ENCODE assay signal across 1 cellular context in genomic region chr9:127698985-127699670, GRCh38.
TF ChIP-seq lines count a peak whose summit lies in the region.

No MANE protein-coding gene starts in this region.

TF ChIP-seq in K562, 482 proteins besides CTCF, POLR2A, EP300 and RAD21 (continued from another document and continues in another):
- TF ChIP-seq ZNF407 (IDR thresholded peaks at IDR 0.05; ENCODE audit: low read depth): no peak
- 0 out of 2 replicates have a peak, but pooled peaks have one; percentile 45 for TF ChIP-seq ZNF197 (CRISPR knock-in tag; IDR thresholded peaks at IDR 0.05; ENCODE audit: low read depth)
- no peak for TF ChIP-seq DLX4 (CRISPR knock-in tag; IDR thresholded peaks at IDR 0.05)
- peak; percentile 47; the same call in 1 of the 2 replicates for TF ChIP-seq ZNF24 (IDR thresholded peaks at IDR 0.05)
- no peak for TF ChIP-seq HNRNPLL (IDR thresholded peaks at IDR 0.05; ENCODE audit: low read depth, low read length, poor library complexity, severe bottlenecking)
- TF ChIP-seq KDM4B (IDR thresholded peaks at IDR 0.05; ENCODE audit: borderline replicate concordance in 2 of 2, low read depth in 1 of 2): no peak
- TF ChIP-seq E2F3 (CRISPR knock-in tag; IDR thresholded peaks at IDR 0.05): peak; percentile 83
- TF ChIP-seq BCL6 (CRISPR knock-in tag; IDR thresholded peaks at IDR 0.05): no peak
- no peak for TF ChIP-seq TCFL5 (CRISPR knock-in tag; conservative IDR thresholded peaks at IDR 0.05)
- peak; percentile 81 for TF ChIP-seq MBD2 (IDR thresholded peaks at IDR 0.05; ENCODE audit: borderline replicate concordance, low read depth)
- no peak for TF ChIP-seq SIN3B (IDR thresholded peaks at IDR 0.05; ENCODE audit: low read depth)
- TF ChIP-seq GATAD2B (IDR thresholded peaks at IDR 0.05; ENCODE audit: borderline replicate concordance): 0 out of 2 replicates have a peak, but pooled peaks have one; percentile 13
- 0 out of 2 replicates have a peak, but pooled peaks have one; percentile 62 for TF ChIP-seq IRF9 (tag; IDR thresholded peaks at IDR 0.05)
- TF ChIP-seq PML (IDR thresholded peaks at IDR 0.05; ENCODE audit: low read length): peak; percentile 67
- TF ChIP-seq ZNF318 (IDR thresholded peaks at IDR 0.05; ENCODE audit: borderline replicate concordance in 1 of 2, low read depth in 1 of 2): no peak
- peak; percentile 76; the same call in 1 of the 2 replicates for TF ChIP-seq CREB3L1 (IDR thresholded peaks at IDR 0.05; ENCODE audit: borderline replicate concordance, low read depth)
- no peak for TF ChIP-seq TAF9B (IDR thresholded peaks at IDR 0.05; ENCODE audit: partially characterized antibody)
- TF ChIP-seq TARDBP (IDR thresholded peaks at IDR 0.05): 0 out of 2 replicates have a peak, but pooled peaks have one; percentile 38
- TF ChIP-seq CHD2 (IDR thresholded peaks at IDR 0.05; ENCODE audit: low read depth, low read length): peak; percentile 53; the same call in 1 of the 2 replicates
- peak; percentile 77; the same call in 1 of the 2 replicates for TF ChIP-seq ZBTB1 (CRISPR knock-in tag; IDR thresholded peaks at IDR 0.05; ENCODE audit: borderline replicate concordance, low read depth)
- no peak for TF ChIP-seq PPARD (CRISPR knock-in tag; IDR thresholded peaks at IDR 0.05)
- TF ChIP-seq ZNF133 (CRISPR knock-in tag; IDR thresholded peaks at IDR 0.05): no peak
- TF ChIP-seq E2F1 (CRISPR knock-in tag; IDR thresholded peaks at IDR 0.05): no peak
- TF ChIP-seq ELF2 (CRISPR knock-in tag; IDR thresholded peaks at IDR 0.05): peak; percentile 75
- TF ChIP-seq ZNF561 (CRISPR knock-in tag; conservative IDR thresholded peaks at IDR 0.05): no peak
- TF ChIP-seq TAL1 (IDR thresholded peaks at IDR 0.05): no peak
- TF ChIP-seq PHF8 (IDR thresholded peaks at IDR 0.05; ENCODE audit: borderline replicate concordance, low read length): peak; percentile 77; the same call in 1 of the 2 replicates
- no peak for TF ChIP-seq ZNF274 (IDR thresholded peaks at IDR 0.05; ENCODE audit: borderline replicate concordance, low read depth, low read length)
- TF ChIP-seq POLR2H (tag; IDR thresholded peaks at IDR 0.05; ENCODE audit: low read depth): peak; percentile 89
- no peak for TF ChIP-seq TEAD4 (IDR thresholded peaks at IDR 0.05; ENCODE audit: low read length)
- TF ChIP-seq TEAD4 (CRISPR knock-in tag; IDR thresholded peaks at IDR 0.05; ENCODE audit: borderline replicate concordance): no peak
- TF ChIP-seq HMG20A (CRISPR knock-in tag; conservative IDR thresholded peaks at IDR 0.05): no peak
- 0 out of 4 replicates have a peak, but pooled peaks of 1 of the 2 experiments have one; percentile 40 for TF ChIP-seq ARNT (IDR thresholded peaks at IDR 0.05)
- TF ChIP-seq ZNF717 (CRISPR knock-in tag; IDR thresholded peaks at IDR 0.05): no peak
- no peak; a peak in 1 of 4 replicates for TF ChIP-seq FOXA3 (CRISPR knock-in tag; conservative IDR thresholded peaks at IDR 0.05 in 1 of 2, IDR thresholded peaks at IDR 0.05 in 1 of 2)
- peak; percentile 96 for TF ChIP-seq ZNF589 (CRISPR knock-in tag; IDR thresholded peaks at IDR 0.05; ENCODE audit: low read depth)
- no peak for TF ChIP-seq EGR1 (conservative IDR thresholded peaks at IDR 0.05)
- TF ChIP-seq ZNF707 (CRISPR knock-in tag; conservative IDR thresholded peaks at IDR 0.05): no peak
- no peak for TF ChIP-seq NR0B1 (IDR thresholded peaks at IDR 0.05; ENCODE audit: partially characterized antibody)
- no peak for TF ChIP-seq NR2C1 (IDR thresholded peaks at IDR 0.05)
- peak; percentile 74 for TF ChIP-seq NR2C1 (tag; IDR thresholded peaks at IDR 0.05)
- TF ChIP-seq STAG1 (CRISPR knock-in tag; IDR thresholded peaks at IDR 0.05; ENCODE audit: borderline replicate concordance): no peak
- TF ChIP-seq SP2 (IDR thresholded peaks at IDR 0.05; ENCODE audit: extremely low read depth, low read depth, low read length, poor library complexity, severe bottlenecking): peak; percentile 67
